ENCODE assay signal across 1 cellular context in the genomic region with DNA sequence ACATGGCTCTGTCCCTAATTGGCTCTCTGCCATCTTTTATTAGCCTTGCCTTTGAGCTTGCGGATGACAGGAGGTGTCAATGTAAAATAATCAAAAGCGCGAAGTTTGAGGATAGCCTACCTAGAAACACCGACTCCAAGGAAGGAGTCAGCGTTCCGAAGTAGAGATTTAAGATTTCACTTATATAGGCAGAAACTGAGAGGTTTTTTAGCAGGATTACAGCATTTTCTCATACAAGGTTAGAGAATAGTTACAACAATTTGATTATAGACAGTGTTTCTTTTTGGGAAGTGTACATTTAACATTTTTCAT.
TF ChIP-seq lines count a peak whose summit lies in the region.

No MANE protein-coding gene starts in this region.

TF ChIP-seq in SK-N-SH, 30 proteins besides CTCF, POLR2A, EP300 and RAD21 (continued from another document):
- TF ChIP-seq FOXM1 (IDR thresholded peaks at IDR 0.05; ENCODE audit: low read depth) = no peak
- TF ChIP-seq FOXJ3 (CRISPR knock-in tag; IDR thresholded peaks at IDR 0.05) = no peak
TF ChIP-seq in SK-N-SH: peak in this region for 0.
